1 cellular context compared by ENCODE assay signal in genomic region chr6:30556006-30556713, GRCh38.
TF ChIP-seq lines count a peak whose summit lies in the region.

GNL1 (minus strand) TSS chr6:30556489; CDS start chr6:30556203, 286 bp downstream.

TF ChIP-seq in HEK293, 187 proteins besides CTCF, POLR2A, EP300 and RAD21 (continued from another document and continues in another):
- no peak for TF ChIP-seq PRDM1 (tag by site-specific recombination; IDR thresholded peaks at IDR 0.05)
- TF ChIP-seq TRIM28 (IDR thresholded peaks at IDR 0.05; ENCODE audit: borderline replicate concordance, low read length) = no peak
- no peak for TF ChIP-seq ZNF707 (tag by site-specific recombination; IDR thresholded peaks at IDR 0.05)
- TF ChIP-seq ZNF302 (tag by site-specific recombination; IDR thresholded peaks at IDR 0.05; ENCODE audit: low read depth) = no peak
- TF ChIP-seq ZNF623 (tag by site-specific recombination; IDR thresholded peaks at IDR 0.05) = no peak
- TF ChIP-seq TCF7L2 (IDR thresholded peaks at IDR 0.05; ENCODE audit: borderline replicate concordance, low read depth, low read length) = no peak
- no peak for TF ChIP-seq ZNF544 (tag by site-specific recombination; IDR thresholded peaks at IDR 0.05)
- no peak for TF ChIP-seq FEZF1 (tag by site-specific recombination; IDR thresholded peaks at IDR 0.05)
- no peak for TF ChIP-seq ZBTB44 (tag by site-specific recombination; IDR thresholded peaks at IDR 0.05)
- TF ChIP-seq PRDM2 (tag by site-specific recombination; IDR thresholded peaks at IDR 0.05; ENCODE audit: borderline replicate concordance) = no peak
- TF ChIP-seq SCRT1 (tag by site-specific recombination; IDR thresholded peaks at IDR 0.05; ENCODE audit: borderline replicate concordance) = no peak
- no peak for TF ChIP-seq BCL6B (tag by site-specific recombination; IDR thresholded peaks at IDR 0.05)
- TF ChIP-seq ZNF362 (tag by site-specific recombination; IDR thresholded peaks at IDR 0.05) = no peak
- TF ChIP-seq PATZ1 (tag by site-specific recombination; IDR thresholded peaks at IDR 0.05) = peak; percentile 98
- TF ChIP-seq KLF17 (tag by site-specific recombination; IDR thresholded peaks at IDR 0.05) = peak; percentile 86
- peak; percentile 88 for TF ChIP-seq EGR2 (tag by site-specific recombination; IDR thresholded peaks at IDR 0.05; ENCODE audit: low read depth)
- TF ChIP-seq ZNF114 (tag by site-specific recombination; IDR thresholded peaks at IDR 0.05) = no peak
- no peak for TF ChIP-seq GLI4 (tag by site-specific recombination; IDR thresholded peaks at IDR 0.05)
- no peak for TF ChIP-seq ZNF354C (tag by site-specific recombination; IDR thresholded peaks at IDR 0.05; ENCODE audit: borderline replicate concordance, low read depth)
- no peak for TF ChIP-seq ZNF518A (tag by site-specific recombination; conservative IDR thresholded peaks at IDR 0.05; ENCODE audit: low read depth)
- no peak for TF ChIP-seq AEBP2 (tag by site-specific recombination; IDR thresholded peaks at IDR 0.05; ENCODE audit: borderline replicate concordance)
- no peak for TF ChIP-seq ZBTB49 (tag by site-specific recombination; IDR thresholded peaks at IDR 0.05; ENCODE audit: low read depth)
- peak; percentile 42; the same call in 1 of the 2 replicates for TF ChIP-seq HOXC10 (CRISPR knock-in tag; IDR thresholded peaks at IDR 0.05)
- no peak for TF ChIP-seq ZNF18 (tag by site-specific recombination; IDR thresholded peaks at IDR 0.05)
- no peak for TF ChIP-seq ZNF510 (tag by site-specific recombination; IDR thresholded peaks at IDR 0.05; ENCODE audit: insufficient replicate concordance)
- TF ChIP-seq ZNF768 (tag by site-specific recombination; IDR thresholded peaks at IDR 0.05) = no peak
- peak; percentile 97 for TF ChIP-seq KLF9 (tag by site-specific recombination; IDR thresholded peaks at IDR 0.05; ENCODE audit: low read depth)
- TF ChIP-seq ZNF571 (tag by site-specific recombination; IDR thresholded peaks at IDR 0.05) = no peak
- peak; percentile 64 for TF ChIP-seq ZNF423 (tag by site-specific recombination; IDR thresholded peaks at IDR 0.05)
